Comparison of ENCODE assay signal across 1 cellular context in the genomic region with DNA sequence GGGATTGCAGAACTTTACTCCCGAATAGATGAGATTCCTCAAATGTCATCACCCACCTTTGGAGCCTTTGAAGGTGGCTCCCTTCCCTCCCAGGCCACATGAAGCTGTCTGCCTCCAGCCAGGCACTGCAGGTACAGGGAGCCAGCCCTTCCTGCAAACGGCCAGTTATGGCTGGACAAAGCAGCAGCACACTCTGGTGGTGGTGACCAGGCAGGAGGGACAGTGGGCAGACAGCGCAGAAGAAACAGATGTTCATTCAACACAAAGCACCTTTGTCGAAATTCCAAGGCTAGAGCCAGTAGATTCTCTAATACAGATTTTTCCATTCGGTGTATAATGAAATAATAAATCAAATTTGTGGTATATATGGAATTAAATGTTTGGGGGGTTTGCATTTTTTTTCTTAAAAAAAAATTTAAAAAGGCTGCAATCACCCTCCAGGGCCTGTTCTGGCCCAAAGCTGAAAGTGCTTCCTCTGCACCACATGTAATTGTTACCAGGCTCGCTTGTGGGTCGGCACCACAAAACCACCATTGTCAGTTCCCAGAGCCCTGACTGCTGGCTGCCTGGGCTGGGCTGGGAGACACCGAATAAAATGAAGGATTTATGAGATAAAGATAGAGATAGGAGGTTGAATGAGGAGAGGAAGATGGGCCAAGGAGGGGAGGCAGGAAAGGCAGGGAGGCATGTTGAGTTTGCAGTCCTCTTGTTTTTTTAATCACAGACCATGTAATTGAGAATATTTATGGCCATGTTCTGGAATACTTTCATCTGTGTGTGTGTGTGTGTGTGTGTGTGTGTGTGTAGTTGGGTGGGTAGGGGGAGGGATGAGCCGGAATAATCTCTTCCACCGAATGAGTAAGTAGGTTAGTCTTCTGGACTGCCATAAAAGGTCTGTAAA.
TF ChIP-seq lines count a peak whose summit lies in the region.

No MANE protein-coding gene starts in this region.

TF ChIP-seq in H1, 55 proteins besides CTCF, POLR2A, EP300 and RAD21:
- TF ChIP-seq MAX (IDR thresholded peaks at IDR 0.05) (0 out of 2 replicates have a peak, but pooled peaks have one; percentile 10), TAF7 (optimal IDR thresholded peaks at IDR 0.05; ENCODE audit: borderline replicate concordance, low read depth, low read length) (no peak)
